ENCODE assay signal across 27 cellular contexts in genomic region chr16:26330654-26331053, GRCh38.
"Had no signal": no experiment of that assay in that cellular context is flagged by ENCODE, and none has a peak within 500 bp of the region (broad histone marks: within the 10 kb centered on the region; RNA-seq: fewer than 3 reads in every experiment).

No MANE protein-coding gene starts in this region.

- H3K27ac ChIP-seq: colonic mucosa, coronary artery, dorsolateral prefrontal cortex, epithelial cell of prostate, esophagus squamous epithelium, foreskin keratinocyte, gastrocnemius medialis, gastroesophageal sphincter, heart left ventricle, heart right ventricle had no signal

- DNase-seq: colonic mucosa; cortex of kidney; dermis blood vessel endothelial cell; dorsolateral prefrontal cortex; effector CD4-positive, alpha-beta T cell; effector CD8-positive, alpha-beta T cell; effector memory CD4-positive, alpha-beta T cell; effector memory CD8-positive, alpha-beta T cell; endodermal cell; erythroblast; esophagus squamous epithelium; foreskin fibroblast; foreskin keratinocyte; foreskin melanocyte; gastrocnemius medialis; glutamatergic neuron; head of caudate nucleus; heart left ventricle; heart right ventricle had no signal

- H3K27me3 ChIP-seq: colonic mucosa, dorsolateral prefrontal cortex, esophagus squamous epithelium, foreskin keratinocyte, gastrocnemius medialis, gastroesophageal sphincter, heart left ventricle, heart right ventricle had no signal

- FAIRE-seq: colon, endometrium, endothelial cell of umbilical vein, frontal cortex had no signal

- H3K9me3 ChIP-seq: colonic mucosa, gastrocnemius medialis had no signal

- H3K4me3 ChIP-seq: colonic mucosa, coronary artery, dorsolateral prefrontal cortex, esophagus squamous epithelium, gastrocnemius medialis, gastroesophageal sphincter, heart left ventricle, heart right ventricle had no signal

- ATAC-seq: effector memory CD8-positive, alpha-beta T cell; esophagus mucosa; foreskin keratinocyte; gastrocnemius medialis; gastroesophageal sphincter; heart left ventricle; heart right ventricle had no signal

- H3K4me1 ChIP-seq: colonic mucosa, esophagus squamous epithelium, foreskin keratinocyte, gastrocnemius medialis, gastroesophageal sphincter, heart left ventricle, heart right ventricle had no signal

- H3K36me3 ChIP-seq: colonic mucosa, esophagus squamous epithelium, gastrocnemius medialis, gastroesophageal sphincter, heart left ventricle, heart right ventricle had no signal
